ENCODE assay signal across 8 cellular contexts in the genomic region with DNA sequence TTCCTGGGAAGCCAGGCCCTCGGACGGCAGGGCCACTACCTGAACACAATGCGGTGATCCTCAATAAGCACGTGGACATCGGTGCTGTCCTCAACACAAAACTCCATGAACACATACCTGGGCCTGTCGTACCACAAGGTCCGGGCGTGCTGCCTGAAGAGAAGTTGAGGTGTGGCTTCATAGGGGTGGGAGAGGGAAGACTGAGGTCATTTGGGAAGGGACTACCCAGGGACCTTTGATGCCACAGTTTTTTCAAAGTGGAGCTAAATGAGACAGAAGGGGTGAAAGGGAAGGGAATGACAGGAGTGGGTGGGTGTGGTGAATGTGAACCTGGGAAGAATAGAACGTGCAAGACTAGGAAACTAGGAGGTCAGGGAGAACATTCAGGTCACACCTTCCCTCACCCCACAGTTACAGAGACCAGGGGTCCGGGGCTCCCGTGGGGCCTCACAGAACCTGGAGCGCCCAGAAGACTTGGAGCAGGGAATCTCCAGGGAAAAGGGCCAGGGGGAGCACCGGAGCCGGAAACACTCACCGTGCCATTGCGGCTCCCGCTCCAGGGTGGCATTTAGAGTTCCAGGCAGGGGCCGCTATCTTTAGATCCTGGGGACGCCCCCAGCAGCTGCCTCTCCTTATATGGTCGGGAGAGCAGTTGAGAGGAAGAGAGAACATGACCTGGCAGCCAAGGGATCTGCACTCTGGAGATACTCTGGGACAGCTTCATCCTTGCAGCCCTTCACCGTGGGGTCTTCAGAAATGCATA. TPM values are rescaled to one million over a fixed set of nuclear protein-coding genes. Genes with fewer than 3 reads are reported as not detected.
DNase-seq lines count a peak whose midpoint lies in the region; ATAC-seq and TF ChIP-seq lines count a peak whose summit lies in the region.

A gene (minus strand): TSS at position 570 of the 763 bp plus-strand sequence. CDS start 27 bp downstream, at position 543.

- H3K36me3 ChIP-seq in OCI-LY3 (replicated peaks; ENCODE audit: low read depth, low read length) (peaks cover 13% of the 10 kb centered on the region), iPS-15b (ENCODE audit: control insufficient read depth, insufficient read depth, low read length) (no peaks in the 10 kb centered on the region), skeletal muscle satellite cell (ENCODE audit: insufficient read depth, low read length) (no peaks in the 10 kb centered on the region)

- POLR2A ChIA-PET in activated CD4-positive, alpha-beta T cell treated with anti-CD3 and anti-CD28 coated beads for 36 hours (lab: Charles Lee): no interaction called here

- TF ChIP-seq CTCF in OCI-LY3 (IDR thresholded peaks at IDR 0.05; ENCODE audit: low read depth, low read length): no peak
- no peak for TF ChIP-seq CTCF in astrocyte of the spinal cord (IDR thresholded peaks at IDR 0.05; ENCODE audit: low read depth, low read length)

- H3K27ac ChIP-seq in OCI-LY3 (ENCODE audit: low read length): peak within 1 kb of the TSS; percentile 88

- no peaks in the 10 kb centered on the region for H3K9me3 ChIP-seq in OCI-LY3 (ENCODE audit: insufficient read depth, low read length)
- no peaks in the 10 kb centered on the region for H3K9me3 ChIP-seq in iPS-15b (ENCODE audit: control insufficient read depth, insufficient read depth, low read length)
- H3K9me3 ChIP-seq in skeletal muscle satellite cell (replicated peaks; ENCODE audit: low read length): no peaks in the 10 kb centered on the region

- H3K27me3 ChIP-seq in OCI-LY3 (ENCODE audit: low read depth, low read length): no peaks in the 10 kb centered on the region
- no peaks in the 10 kb centered on the region for H3K27me3 ChIP-seq in iPS-15b (ENCODE audit: control insufficient read depth, insufficient read depth, low read length)
- no peaks in the 10 kb centered on the region for H3K27me3 ChIP-seq in skeletal muscle satellite cell (ENCODE audit: control insufficient read depth, insufficient read depth, low read length)

- H3K4me1 ChIP-seq in OCI-LY3 (ENCODE audit: low read length) (peaks cover 50% of the 10 kb centered on the region), iPS-15b (ENCODE audit: control insufficient read depth, insufficient read depth, low read length) (no peaks in the 10 kb centered on the region), skeletal muscle satellite cell (ENCODE audit: control insufficient read depth, insufficient read depth, low read length) (peaks cover 17% of the 10 kb centered on the region)

- H3K4me3 Mint-ChIP-seq in activated CD4-positive, alpha-beta T cell treated with anti-CD3 and anti-CD28 coated beads for 36 hours: peak within 1 kb of the TSS; percentile 99

- H3K36me3 Mint-ChIP-seq in activated CD4-positive, alpha-beta T cell treated with anti-CD3 and anti-CD28 coated beads for 36 hours (ENCODE audit: low read depth): peaks cover 17% of the 10 kb centered on the region

- DNase-seq in activated CD4-positive, alpha-beta T cell treated with anti-CD3 and anti-CD28 coated beads for 36 hours: peak; percentile 65
- DNase-seq in activated CD4-positive, alpha-beta T cell treated with anti-CD3 and anti-CD28 coated beads for 4 hours: no peak
- DNase-seq in astrocyte of the spinal cord (ENCODE audit: low read depth, low spot score): peak; percentile 48

- peak within 1 kb of the TSS; percentile 98 for H3K4me2 ChIP-seq in OCI-LY3 (ENCODE audit: low read length)
- H3K4me2 ChIP-seq in skeletal muscle satellite cell (ENCODE audit: low read length): peak within 1 kb of the TSS; percentile 93

- H3K9ac ChIP-seq in OCI-LY3 (ENCODE audit: low read length): peak within 1 kb of the TSS; percentile 95
- peak within 1 kb of the TSS; percentile 70 for H3K9ac ChIP-seq in iPS-15b (ENCODE audit: low read depth, low read length)
- H3K9ac ChIP-seq in skeletal muscle satellite cell (ENCODE audit: low read depth, low read length): peak within 1 kb of the TSS; percentile 87

- H3K4me1 Mint-ChIP-seq in activated CD4-positive, alpha-beta T cell treated with anti-CD3 and anti-CD28 coated beads for 36 hours: peaks cover 30% of the 10 kb centered on the region

- H3K9me3 Mint-ChIP-seq in activated CD4-positive, alpha-beta T cell treated with anti-CD3 and anti-CD28 coated beads for 36 hours (ENCODE audit: low read depth): no peaks in the 10 kb centered on the region

- peaks cover 5% of the 10 kb centered on the region; the same call in 1 of the 2 replicates for H4K20me1 ChIP-seq in OCI-LY3 (ENCODE audit: insufficient read depth, low read length)

- intact Hi-C loops in activated CD4-positive, alpha-beta T cell treated with anti-CD3 and anti-CD28 coated beads for 36 hours (cut with DNase I, micrococcal nuclease): loop anchor here (1.0 to 5.0 kb wide), 12 partner anchors 15 to 1012 kb away; a partner anchor contains a TSS

- in situ Hi-C loops in astrocyte of the spinal cord (cut with HindIII; ENCODE audit: low sequenced_read_pairs): no loop called here

- no peaks in the 10 kb centered on the region for H3K27me3 Mint-ChIP-seq in activated CD4-positive, alpha-beta T cell treated with anti-CD3 and anti-CD28 coated beads for 36 hours

- peak within 1 kb of the TSS; percentile 98 for H3K27ac Mint-ChIP-seq in activated CD4-positive, alpha-beta T cell treated with anti-CD3 and anti-CD28 coated beads for 36 hours

- ATAC-seq in activated CD4-positive, alpha-beta T cell treated with anti-CD3 and anti-CD28 coated beads for 36 hours: peak; percentile 60
- ATAC-seq in HG03565 (IDR thresholded peaks at IDR 0.05; ENCODE audit: unreplicated experiment): peak; percentile 27
- ATAC-seq in HG02571 (IDR thresholded peaks at IDR 0.05; ENCODE audit: unreplicated experiment): no peak

- 0 out of 2 replicates have a peak within 1 kb of the TSS, but pooled peaks have one; percentile 19 for H2AFZ ChIP-seq in OCI-LY3 (ENCODE audit: low read depth, low read length)

- peaks cover 50% of the 10 kb centered on the region for H3K79me2 ChIP-seq in OCI-LY3 (ENCODE audit: low read length)

- CTCF ChIA-PET in activated CD4-positive, alpha-beta T cell treated with anti-CD3 and anti-CD28 coated beads for 36 hours (lab: Charles Lee): interaction anchor here (0.7 to 1.5 kb wide), 4 partner anchors 15 to 345 kb away, joined by 3 to 5 read pairs (median 4); a partner anchor contains a TSS

- H3K4me3 ChIP-seq in OCI-LY3 (ENCODE audit: low read length): peak within 1 kb of the TSS; percentile 83
- H3K4me3 ChIP-seq in astrocyte of the spinal cord (ENCODE audit: low read depth, low read length): peak within 1 kb of the TSS; percentile 84
- H3K4me3 ChIP-seq in iPS-15b (ENCODE audit: low read depth, low read length): peak within 1 kb of the TSS; percentile 94
- H3K4me3 ChIP-seq in skeletal muscle satellite cell (ENCODE audit: low read length): peak within 1 kb of the TSS; percentile 95

RNA-seq across cellular contexts. Expression of the gene that starts here (rescaled TPM):
- total RNA-seq in activated CD4-positive, alpha-beta T cell treated with anti-CD3 and anti-CD28 coated beads for 36 hours: under 1 TPM; 0.21 to 0.90 TPM
- 0.22 TPM in 1 of 2 replicates, not detected in the other for total RNA-seq in skeletal muscle satellite cell (2012; rRNA removed)

Comparison
In these comparisons a context has a peak if more than half of its experiments do, and no peak if none do; other contexts are left out.
1. Peak in DNase-seq and ATAC-seq in activated CD4-positive, alpha-beta T cell treated with anti-CD3 and anti-CD28 coated beads for 36 hours; RNA of the gene not detected or under 1 TPM.